Comparison of ENCODE assay signal across 24 cellular contexts in genomic region chr13:41954226-41954625, GRCh38.
"Had no signal": no experiment of that assay in that cellular context is flagged by ENCODE, and none has a peak within 500 bp of the region (broad histone marks: within the 10 kb centered on the region; RNA-seq: fewer than 3 reads in every experiment).

No MANE protein-coding gene starts in this region.

- H3K27me3 ChIP-seq: Peyer's patch, SJCRH30 had no signal

- DNase-seq: activated CD4-positive, alpha-beta T cell treated with anti-CD3 and anti-CD28 coated beads, Interleukin-2, amount 50 U/mL, for 1 hour; activated CD4-positive, CD25-positive, alpha-beta regulatory T cell; activated effector memory CD4-positive, alpha-beta T cell treated with Interleukin-2 at 50 U/mL for 16 hours; activated naive CD4-positive, alpha-beta T cell; amygdala; Kasumi-1; KBM-7; NCI-H1105 treated with DMSO at 0.1 percent for 48 hours; NCI-H1436 treated with DMSO at 0.1 percent for 48 hours; NCI-H187; NCI-H2081; NCI-H510A treated with DMSO at 0.1 percent for 48 hours; NCI-H69; NK-92 treated with Interleukin-12 subunit alpha and Interleukin-12 subunit beta, amount 100 ng/mL, for 24 hours; Peyer's patch; Right ventricle myocardium superior; SJCRH30; SK-N-SH; T-helper 1 cell had no signal

- H3K27ac Mint-ChIP-seq: activated naive CD8-positive, alpha-beta T cell; brain had no signal

- H3K27me3 Mint-ChIP-seq: activated naive CD8-positive, alpha-beta T cell; brain; central memory CD8-positive, alpha-beta T cell had no signal

- H3K9me3 ChIP-seq: Peyer's patch, SJCRH30, SK-N-SH had no signal

- H3K36me3 ChIP-seq: Peyer's patch, SJCRH30 had no signal

- H3K27ac ChIP-seq: Peyer's patch, RWPE1, SJCRH30, VCaP had no signal

- H3K4me3 ChIP-seq: Peyer's patch, SJCRH30 had no signal

- H3K4me1 ChIP-seq: Peyer's patch, SJCRH30 had no signal

- H3K9me3 Mint-ChIP-seq: central memory CD8-positive, alpha-beta T cell had no signal

- H3K4me3 Mint-ChIP-seq: activated naive CD8-positive, alpha-beta T cell; brain; central memory CD8-positive, alpha-beta T cell had no signal
